Comparison of ENCODE assay signal across 9 cellular contexts in the genomic region with DNA sequence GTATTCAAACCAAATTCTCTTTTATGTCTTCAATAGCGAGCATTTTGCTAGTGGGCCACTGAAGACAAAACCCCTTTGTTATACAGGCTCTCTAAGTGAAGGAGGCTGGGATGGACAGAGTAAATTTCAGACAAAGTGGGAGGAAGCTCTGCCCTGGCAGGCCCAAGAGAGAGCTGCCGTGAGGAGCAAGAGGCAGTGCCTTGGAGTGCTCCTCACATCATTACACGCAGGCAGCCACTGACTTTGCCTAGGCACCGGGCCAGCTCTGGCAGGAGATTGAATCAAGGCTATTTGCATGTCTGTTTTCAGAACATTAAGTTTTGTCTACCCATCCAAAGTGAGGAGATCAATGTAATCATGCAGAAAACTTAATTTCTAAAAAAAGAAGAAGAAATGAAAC.
A peak's percentile ranks its signal among the peaks of the same experiment; 100 is the strongest.
DNase-seq lines count a peak whose midpoint lies in the region; ATAC-seq and TF ChIP-seq lines count a peak whose summit lies in the region.
"Had no signal": no experiment of that assay in that cellular context is flagged by ENCODE, and none has a peak within 500 bp of the region (broad histone marks: within the 10 kb centered on the region; RNA-seq: fewer than 3 reads in every experiment).

No MANE protein-coding gene starts in this region.

- peak; percentile 26 for ATAC-seq in HG02610 (IDR thresholded peaks at IDR 0.05; ENCODE audit: unreplicated experiment)
- ATAC-seq in lower lobe of right lung = peak; percentile 68 to 83
- ATAC-seq: stimulated activated naive CD8-positive, alpha-beta T cell treated with anti-CD3 and anti-CD28 coated beads, Interleukin-15, amount 100 ng/mL, for 72 hours had no signal

- H3K4me1 Mint-ChIP-seq in T-helper 2 cell treated with Interferon-gamma antibody and Interleukin-4, amounts not matched to agents 5 μg/mL and 100 μg/mL, for 36 hours (ENCODE audit: low read depth) = no peaks in the 10 kb centered on the region
- H3K4me1 Mint-ChIP-seq: stimulated activated naive CD8-positive, alpha-beta T cell treated with anti-CD3 and anti-CD28 coated beads, Interleukin-15, amount 100 ng/mL, for 72 hours had no signal

- H3K27me3 ChIP-seq in lower lobe of right lung (ENCODE audit: low read depth) (no peaks in the 10 kb centered on the region), vagina (no peaks in the 10 kb centered on the region)

- no peaks in the 10 kb centered on the region for H3K36me3 Mint-ChIP-seq in T-helper 2 cell treated with Interferon-gamma antibody and Interleukin-4, amounts not matched to agents 5 μg/mL and 100 μg/mL, for 36 hours (ENCODE audit: low read depth)

- no peak overlapping the region for H3K4me3 Mint-ChIP-seq in T-helper 2 cell treated with Interferon-gamma antibody and Interleukin-4, amounts not matched to agents 5 μg/mL and 100 μg/mL, for 36 hours
- H3K4me3 Mint-ChIP-seq: stimulated activated naive CD8-positive, alpha-beta T cell treated with anti-CD3 and anti-CD28 coated beads, Interleukin-15, amount 100 ng/mL, for 72 hours had no signal

- H3K4me1 ChIP-seq in lower lobe of right lung (peaks cover 7% of the 10 kb centered on the region), vagina (peaks cover 11% of the 10 kb centered on the region)

- TF ChIP-seq POLR2A in vagina (IDR thresholded peaks at IDR 0.05) = no peak

- no peak overlapping the region for H3K27ac ChIP-seq in lower lobe of right lung
- no peak overlapping the region for H3K27ac ChIP-seq in vagina

- H3K9me3 ChIP-seq in lower lobe of right lung (no peaks in the 10 kb centered on the region), vagina (no peaks in the 10 kb centered on the region)

- H3K27ac Mint-ChIP-seq in T-helper 2 cell treated with Interferon-gamma antibody and Interleukin-4, amounts not matched to agents 5 μg/mL and 100 μg/mL, for 36 hours = no peak overlapping the region
- H3K27ac Mint-ChIP-seq: stimulated activated naive CD8-positive, alpha-beta T cell treated with anti-CD3 and anti-CD28 coated beads, Interleukin-15, amount 100 ng/mL, for 72 hours had no signal

- H3K27me3 Mint-ChIP-seq in T-helper 2 cell treated with Interferon-gamma antibody and Interleukin-4, amounts not matched to agents 5 μg/mL and 100 μg/mL, for 36 hours (ENCODE audit: low read depth) = peaks cover 6% of the 10 kb centered on the region
- H3K27me3 Mint-ChIP-seq: stimulated activated naive CD8-positive, alpha-beta T cell treated with anti-CD3 and anti-CD28 coated beads, Interleukin-15, amount 100 ng/mL, for 72 hours had no signal

- intact Hi-C loops in lower lobe of right lung (cut with DNase I) (no loop called here), vagina (cut with DNase I) (no loop called here)

- H3K9me3 Mint-ChIP-seq in T-helper 2 cell treated with Interferon-gamma antibody and Interleukin-4, amounts not matched to agents 5 μg/mL and 100 μg/mL, for 36 hours = no peaks in the 10 kb centered on the region
- H3K9me3 Mint-ChIP-seq: stimulated activated naive CD8-positive, alpha-beta T cell treated with anti-CD3 and anti-CD28 coated beads, Interleukin-15, amount 100 ng/mL, for 72 hours had no signal

- H3K36me3 ChIP-seq in lower lobe of right lung (no peaks in the 10 kb centered on the region), vagina (no peaks in the 10 kb centered on the region)

- TF ChIP-seq CTCF in lower lobe of right lung (IDR thresholded peaks at IDR 0.05) (no peak), vagina (IDR thresholded peaks at IDR 0.05) (no peak)

- H3K4me3 ChIP-seq in lower lobe of right lung (no peak overlapping the region), vagina (no peak overlapping the region)

- peak; percentile 39 for DNase-seq in EH (ENCODE audit: low read depth)
- peak; percentile 71 for DNase-seq in astrocyte of the hippocampus (ENCODE audit: low read depth, low spot score)
- peak; percentile 73 for DNase-seq in lower lobe of right lung
- no peak for DNase-seq in T-helper 2 cell treated with Interferon-gamma antibody and Interleukin-4, amounts not matched to agents 5 μg/mL and 100 μg/mL, for 36 hours (ENCODE audit: low spot score)
- no peak for DNase-seq in germinal center (ENCODE audit: low spot score)
- DNase-seq in vagina (ENCODE audit: extremely low spot score in 2 of 2) = no peak
- DNase-seq in GOT3 (lab: John Stamatoyannopoulos, UW) = no peak
- DNase-seq: stimulated activated naive CD8-positive, alpha-beta T cell treated with anti-CD3 and anti-CD28 coated beads, Interleukin-15, amount 100 ng/mL, for 72 hours had no signal

Comparison
In these comparisons a context has a peak if more than half of its experiments do, and no peak if none do; other contexts are left out.
1. DNase-seq: peak in EH (single experiment), astrocyte of the hippocampus (single experiment) and lower lobe of right lung (single experiment); none in T-helper 2 cell treated with Interferon-gamma antibody and Interleukin-4, amounts not matched to agents 5 μg/mL and 100 μg/mL, for 36 hours (single experiment), germinal center (single experiment), vagina (0 of 2) and GOT3 (single experiment).